In genomic region chr22:37904572-37905533, GRCh38 we compare ENCODE assay signal across 9 cellular contexts. TPM values are rescaled to one million over a fixed set of nuclear protein-coding genes. Genes with fewer than 3 reads are reported as not detected.
DNase-seq lines count a peak whose midpoint lies in the region; ATAC-seq and TF ChIP-seq lines count a peak whose summit lies in the region.
"Had no signal": no experiment of that assay in that cellular context is flagged by ENCODE, and none has a peak within 500 bp of the region (broad histone marks: within the 10 kb centered on the region; RNA-seq: fewer than 3 reads in every experiment).

No MANE protein-coding gene starts in this region.

- no peak for TF ChIP-seq POLR2A in Peyer's patch (IDR thresholded peaks at IDR 0.05)
- TF ChIP-seq POLR2A in lower leg skin (IDR thresholded peaks at IDR 0.05) = no peak

- peak overlapping the region; percentile 66 for H3K4me3 Mint-ChIP-seq in activated CD8-positive, alpha-beta memory T cell treated with anti-CD3 and anti-CD28 coated beads, Interleukin-2, amount 10 ng/mL, durations not matched to agents 7 days and 5 days

- intact Hi-C loops in colonic mucosa (cut with DNase I) (no loop called here), lower leg skin (cut with DNase I; ENCODE audit: low total_unique reads) (no loop called here)

- ATAC-seq in activated CD8-positive, alpha-beta memory T cell treated with anti-CD3 and anti-CD28 coated beads, Interleukin-2, amount 10 ng/mL, durations not matched to agents 7 days and 5 days = no peak
- ATAC-seq in thoracic aorta (ENCODE audit: insufficient number of reproducible peaks, low FRiP score, low read depth) = peak; percentile 82
- ATAC-seq in HG02763 (IDR thresholded peaks at IDR 0.05; ENCODE audit: unreplicated experiment) = no peak

- peak overlapping the region in 3 of 4 donors; percentile 88 to 92 (median 88) for H3K27ac ChIP-seq in Peyer's patch
- H3K27ac ChIP-seq in colonic mucosa = peak overlapping the region; percentile 63
- H3K27ac ChIP-seq in thoracic aorta = peak overlapping the region; percentile 90 to 94

- no peaks in the 10 kb centered on the region for H3K27me3 Mint-ChIP-seq in activated CD8-positive, alpha-beta memory T cell treated with anti-CD3 and anti-CD28 coated beads, Interleukin-2, amount 10 ng/mL, durations not matched to agents 7 days and 5 days

- no peaks in the 10 kb centered on the region for H3K36me3 Mint-ChIP-seq in activated CD8-positive, alpha-beta memory T cell treated with anti-CD3 and anti-CD28 coated beads, Interleukin-2, amount 10 ng/mL, durations not matched to agents 7 days and 5 days

- 49 to 66% methylated on average over 10 of the region's 10 CpGs for WGBS in lower leg skin, 2 donors

- peaks cover 30% of the 10 kb centered on the region for H3K4me1 Mint-ChIP-seq in activated CD8-positive, alpha-beta memory T cell treated with anti-CD3 and anti-CD28 coated beads, Interleukin-2, amount 10 ng/mL, durations not matched to agents 7 days and 5 days

- H3K4me3 ChIP-seq in Peyer's patch (peak overlapping the region in 2 of 4 donors; percentile 76 to 97), colonic mucosa (no peak overlapping the region), lower leg skin (ENCODE audit: low read depth, poor library complexity, severe bottlenecking) (no peak overlapping the region), thoracic aorta (peak overlapping the region; percentile 79)

- H3K36me3 ChIP-seq in Peyer's patch (no peaks in the 10 kb centered on the region), colonic mucosa (no peaks in the 10 kb centered on the region), thoracic aorta (no peaks in the 10 kb centered on the region)

- H3K27me3 ChIP-seq in Peyer's patch (no peaks in the 10 kb centered on the region), colonic mucosa (no peaks in the 10 kb centered on the region), thoracic aorta (replicated peaks; ENCODE audit: insufficient read depth) (no peaks in the 10 kb centered on the region)

- TF ChIP-seq CTCF in Peyer's patch (IDR thresholded peaks at IDR 0.05) (no peak), colonic mucosa (IDR thresholded peaks at IDR 0.05) (no peak), lower leg skin (IDR thresholded peaks at IDR 0.05) (no peak), thoracic aorta (IDR thresholded peaks at IDR 0.05) (no peak)

- CTCF ChIA-PET in activated CD8-positive, alpha-beta memory T cell treated with anti-CD3 and anti-CD28 coated beads, Interleukin-2, amount 10 ng/mL, durations not matched to agents 7 days and 5 days (lab: Charles Lee) = interaction anchor here (0.7 to 2.5 kb wide), 11 partner anchors 7 to 649 kb away, joined by 3 to 16 read pairs (median 6); partner anchors contain the start of genes C22orf23 and POLR2F

- H3K9me3 ChIP-seq in Peyer's patch (no peaks in the 10 kb centered on the region), colonic mucosa (no peaks in the 10 kb centered on the region), thoracic aorta (no peaks in the 10 kb centered on the region)

- H3K27ac Mint-ChIP-seq in activated CD8-positive, alpha-beta memory T cell treated with anti-CD3 and anti-CD28 coated beads, Interleukin-2, amount 10 ng/mL, durations not matched to agents 7 days and 5 days = peak overlapping the region; percentile 76

- H3K9me3 Mint-ChIP-seq in activated CD8-positive, alpha-beta memory T cell treated with anti-CD3 and anti-CD28 coated beads, Interleukin-2, amount 10 ng/mL, durations not matched to agents 7 days and 5 days (ENCODE audit: low read depth) = no peaks in the 10 kb centered on the region

- no peak for DNase-seq in activated CD8-positive, alpha-beta memory T cell treated with anti-CD3 and anti-CD28 coated beads, Interleukin-2, amount 10 ng/mL, durations not matched to agents 7 days and 5 days
- no peak for DNase-seq in activated CD8-positive, alpha-beta memory T cell treated with anti-CD3 and anti-CD28 coated beads for 24 hours
- DNase-seq in Peyer's patch = peak in 1 of 3 donors; percentile 56
- DNase-seq in colonic mucosa = peak; percentile 33
- DNase-seq in lower leg skin (ENCODE audit: low spot score in 2 of 2) = peak; percentile 32 to 90
- DNase-seq in thoracic aorta (ENCODE audit: low spot score) = peak; percentile 72
- no peak for DNase-seq in DMS153 (lab: John Stamatoyannopoulos, UW)

- H3K9ac ChIP-seq in colonic mucosa (ENCODE audit: low read depth in 2 of 2, low read length in 2 of 2) = no peak overlapping the region

- peaks cover 0 to 9% (median 6%) of the 10 kb centered on the region in 4 donors for H3K4me1 ChIP-seq in Peyer's patch
- peaks cover 3% of the 10 kb centered on the region for H3K4me1 ChIP-seq in colonic mucosa
- peaks cover 16 to 40% of the 10 kb centered on the region in 2 donors for H3K4me1 ChIP-seq in thoracic aorta (ENCODE audit: control insufficient read depth in 1 of 2, low read depth in 2 of 2)

RNA-seq across cellular contexts. Expression of gene MICALL1, which starts 1.2 kb away (rescaled TPM):
- 10 to 100 TPM; 19.7 to 23.1 TPM for total RNA-seq in activated CD8-positive, alpha-beta memory T cell treated with anti-CD3 and anti-CD28 coated beads, Interleukin-2, amount 10 ng/mL, durations not matched to agents 7 days and 5 days
- total RNA-seq in Peyer's patch (10 to 100 TPM; 24.5 to 49.0 (median 31.8) TPM), colonic mucosa (10 to 100 TPM; 27.3 TPM), lower leg skin (100 to 1,000 TPM; 124 to 150 (median 143) TPM), thoracic aorta (10 to 100 TPM; 16.8 to 49.3 TPM)

RNA-seq across cellular contexts. Expression of gene C22orf23, which starts 48.5 kb away (rescaled TPM):
- total RNA-seq in activated CD8-positive, alpha-beta memory T cell treated with anti-CD3 and anti-CD28 coated beads, Interleukin-2, amount 10 ng/mL, durations not matched to agents 7 days and 5 days = under 1 TPM in 1 of 2 experiments, not detected in 1; 0.21 TPM
- total RNA-seq in Peyer's patch = under 1 TPM in 1 of 4 donors, not detected in 3; 0.85 TPM
- total RNA-seq in colonic mucosa = not detected
- not detected for total RNA-seq in lower leg skin
- not detected for total RNA-seq in thoracic aorta
- total RNA-seq: mononuclear cell had no signal

RNA-seq across cellular contexts. Expression of gene POLR2F, which starts 48.6 kb away (rescaled TPM):
- 10 to 100 TPM; 77.4 to 81.0 TPM for total RNA-seq in activated CD8-positive, alpha-beta memory T cell treated with anti-CD3 and anti-CD28 coated beads, Interleukin-2, amount 10 ng/mL, durations not matched to agents 7 days and 5 days
- 10 to 100 TPM; 51.1 to 97.4 (median 55.2) TPM for total RNA-seq in Peyer's patch
- 100 to 1,000 TPM in 1 of 2 donors, 10 to 100 TPM in 1; 52.5 to 110 TPM for total RNA-seq in colonic mucosa
- 10 to 100 TPM; 33.3 to 83.9 (median 57.6) TPM for total RNA-seq in lower leg skin
- 10 to 100 TPM; 37.9 to 93.1 TPM for total RNA-seq in thoracic aorta

RNA-seq across cellular contexts. Expression of gene EIF3L, which starts 55.6 kb away (rescaled TPM):
- 100 to 1,000 TPM; 218 to 370 TPM for total RNA-seq in activated CD8-positive, alpha-beta memory T cell treated with anti-CD3 and anti-CD28 coated beads, Interleukin-2, amount 10 ng/mL, durations not matched to agents 7 days and 5 days
- total RNA-seq in Peyer's patch = 100 to 1,000 TPM; 123 to 229 (median 185) TPM
- 100 to 1,000 TPM; 358 to 451 TPM for total RNA-seq in colonic mucosa
- total RNA-seq in lower leg skin = 100 to 1,000 TPM; 392 to 558 (median 489) TPM
- 100 to 1,000 TPM; 224 to 226 TPM for total RNA-seq in thoracic aorta

Comparison
In these comparisons a context has a peak if more than half of its experiments do, and no peak if none do; other contexts are left out.
1. DNase-seq: peak in colonic mucosa (single experiment), lower leg skin (2 of 2) and thoracic aorta (single experiment); none in activated CD8-positive, alpha-beta memory T cell treated with anti-CD3 and anti-CD28 coated beads, Interleukin-2, amount 10 ng/mL, durations not matched to agents 7 days and 5 days (single experiment), activated CD8-positive, alpha-beta memory T cell treated with anti-CD3 and anti-CD28 coated beads for 24 hours (single experiment) and DMS153 (single experiment).
2. Peak in every context shown above with its lines, with median percentiles within 50 percentile points of each other: H3K27ac ChIP-seq.